ENCODE assay signal across 16 cellular contexts in genomic region chr1:91622586-91622985, GRCh38.
DNase-seq lines count a peak whose midpoint lies in the region; ATAC-seq and TF ChIP-seq lines count a peak whose summit lies in the region.
"Had no signal": no experiment of that assay in that cellular context is flagged by ENCODE, and none has a peak within 500 bp of the region (broad histone marks: within the 10 kb centered on the region; RNA-seq: fewer than 3 reads in every experiment).

No MANE protein-coding gene starts in this region.

- H2AFZ ChIP-seq in PC-9 (no peak overlapping the region), GM23248 (no peak overlapping the region)

- no peak overlapping the region for H3K27ac Mint-ChIP-seq in chondrocyte (ENCODE audit: unreplicated experiment)
- H3K27ac Mint-ChIP-seq: naive B cell; stimulated activated naive CD8-positive, alpha-beta T cell treated with anti-CD3 and anti-CD28 coated beads, Interleukin-15, amount 100 ng/mL, for 72 hours; T-helper 1 cell treated with Interleukin-12 subunit alpha and Interleukin-12 subunit beta and Interleukin-4 antibody, amounts not matched to agents 30 μg/mL and 1 μg/mL, for 36 hours had no signal

- no peak overlapping the region for H3K4me2 ChIP-seq in PC-9
- no peak overlapping the region for H3K4me2 ChIP-seq in GM23248 (ENCODE audit: unreplicated experiment)

- TF ChIP-seq CTCF in adrenal gland (IDR thresholded peaks at IDR 0.05) (no peak), fibroblast of pulmonary artery (IDR thresholded peaks at IDR 0.05; ENCODE audit: low read length, missing control alignments) (no peak), mucosa of descending colon (IDR thresholded peaks at IDR 0.05) (no peak), chondrocyte (IDR thresholded peaks at IDR 0.05) (no peak), PC-9 (conservative IDR thresholded peaks at IDR 0.05) (no peak)

- BruUV-seq in PC-9 (replicated peaks; lab: Mats Ljungman, UMichigan), result no TSS peak

- H3K4me3 ChIP-seq in adrenal gland, result no peak overlapping the region
- H3K4me3 ChIP-seq in fibroblast of pulmonary artery (replicated peaks; ENCODE audit: low read depth, low read length), result no peak overlapping the region
- H3K4me3 ChIP-seq in mucosa of descending colon, result no peak overlapping the region
- H3K4me3 ChIP-seq in PC-9, result no peak overlapping the region
- H3K4me3 ChIP-seq in GM23248, result no peak overlapping the region
- H3K4me3 ChIP-seq: skin epidermis had no signal

- CTCF ChIA-PET in PC-9 (lab: Charles Lee), result no interaction called here

- TF ChIP-seq POLR2A in adrenal gland (IDR thresholded peaks at IDR 0.05), result no peak

- POLR2A ChIA-PET in PC-9 (lab: Charles Lee; ENCODE audit: unreplicated experiment), result no interaction called here

- DNase-seq in adrenal gland (peak; percentile 86 to 96 (median 91)), fibroblast of pulmonary artery (ENCODE audit: low read depth) (peak; percentile 16), mucosa of descending colon (peak; percentile 33 to 59 (median 48)), superior temporal gyrus (ENCODE audit: extremely low spot score) (peak; percentile 71), chondrocyte (ENCODE audit: low spot score) (no peak), PC-9 (no peak), GM23248 (no peak), NCI-H69 (lab: John Stamatoyannopoulos, UW) (no peak)
- DNase-seq: foreskin fibroblast; kidney; naive B cell; NCI-H1417 treated with DMSO at 0.1 percent for 48 hours; NCI-H524 treated with DMSO at 0.1 percent for 48 hours; stimulated activated naive CD8-positive, alpha-beta T cell treated with anti-CD3 and anti-CD28 coated beads, Interleukin-15, amount 100 ng/mL, for 72 hours had no signal

- no peak overlapping the region for H3K9ac ChIP-seq in GM23248

- 30 to 41% (median 35%) methylated on average over 3 of the region's 3 CpGs for WGBS in adrenal gland, 4 donors
- 31 to 45% methylated on average over 3 of the region's 3 CpGs for WGBS in GM23248 (ENCODE audit: low coverage in 1 of 2, low lambda C conversion rate in 2 of 2, missing lambda C conversion rate in 2 of 2), 2 experiments

- peaks cover 3% of the 10 kb centered on the region for H3K9me3 Mint-ChIP-seq in chondrocyte (ENCODE audit: low read depth)
- H3K9me3 Mint-ChIP-seq: stimulated activated naive CD8-positive, alpha-beta T cell treated with anti-CD3 and anti-CD28 coated beads, Interleukin-15, amount 100 ng/mL, for 72 hours had no signal

- H3K27ac ChIP-seq in adrenal gland, result peak overlapping the region in 2 of 5 donors; percentile 1 to 56
- no peak overlapping the region for H3K27ac ChIP-seq in PC-9
- no peak overlapping the region for H3K27ac ChIP-seq in GM23248

- in situ Hi-C loops in GM23248 (cut with MboI), result no loop called here

- ATAC-seq in mucosa of descending colon, result no peak
- ATAC-seq: stimulated activated naive CD8-positive, alpha-beta T cell treated with anti-CD3 and anti-CD28 coated beads, Interleukin-15, amount 100 ng/mL, for 72 hours had no signal

- peaks cover 8% of the 10 kb centered on the region for H3K27me3 Mint-ChIP-seq in chondrocyte (ENCODE audit: low read depth)

- no peaks in the 10 kb centered on the region for H3K27me3 ChIP-seq in adrenal gland
- H3K27me3 ChIP-seq in PC-9 (ENCODE audit: insufficient read depth, low read depth), result no peaks in the 10 kb centered on the region
- H3K27me3 ChIP-seq in GM23248 (replicated peaks; ENCODE audit: insufficient read depth), result no peaks in the 10 kb centered on the region

- no peaks in the 10 kb centered on the region for H3K79me2 ChIP-seq in PC-9 (ENCODE audit: low read depth)
- H3K79me2 ChIP-seq in GM23248 (ENCODE audit: insufficient read depth), result no peaks in the 10 kb centered on the region

- intact Hi-C loops in adrenal gland (cut with DNase I) (no loop called here), mucosa of descending colon (cut with DNase I, micrococcal nuclease) (no loop called here), PC-9 (cut with micrococcal nuclease; ENCODE audit: unreplicated experiment) (no loop called here)

- H4K20me1 ChIP-seq in PC-9 (ENCODE audit: insufficient read depth), result no peaks in the 10 kb centered on the region
- no peaks in the 10 kb centered on the region for H4K20me1 ChIP-seq in GM23248 (ENCODE audit: insufficient read depth)

- H3K36me3 ChIP-seq in adrenal gland (replicated peaks in 1 of 2) (no peaks in the 10 kb centered on the region), mucosa of descending colon (ENCODE audit: low read depth) (no peaks in the 10 kb centered on the region), PC-9 (ENCODE audit: low read depth) (no peaks in the 10 kb centered on the region), GM23248 (ENCODE audit: low read depth) (no peaks in the 10 kb centered on the region)

- H3K36me3 Mint-ChIP-seq in chondrocyte (ENCODE audit: low read depth), result no peaks in the 10 kb centered on the region
- H3K36me3 Mint-ChIP-seq: naive B cell had no signal

- H3K4me1 ChIP-seq in adrenal gland (replicated peaks in 1 of 2), result peaks cover 3 to 26% of the 10 kb centered on the region in 2 donors
- no peaks in the 10 kb centered on the region for H3K4me1 ChIP-seq in mucosa of descending colon (ENCODE audit: low read depth)
- no peaks in the 10 kb centered on the region for H3K4me1 ChIP-seq in PC-9 (replicated peaks; ENCODE audit: insufficient read depth)
- peaks cover 8% of the 10 kb centered on the region; the same call in 1 of the 2 replicates for H3K4me1 ChIP-seq in GM23248 (ENCODE audit: insufficient read depth)

- H3K9me2 ChIP-seq in PC-9 (ENCODE audit: insufficient read depth) (no peaks in the 10 kb centered on the region), GM23248 (ENCODE audit: insufficient read depth) (no peaks in the 10 kb centered on the region)

- H3F3A ChIP-seq in PC-9 (ENCODE audit: insufficient read depth, low read depth), result no peaks in the 10 kb centered on the region
- 0 out of 2 replicates have a peak, but pooled peaks cover 7% of the 10 kb centered on the region for H3F3A ChIP-seq in GM23248 (ENCODE audit: insufficient read depth)

- peaks cover 6% of the 10 kb centered on the region for H3K4me1 Mint-ChIP-seq in chondrocyte (ENCODE audit: low read depth)
- H3K4me1 Mint-ChIP-seq: naive B cell; stimulated activated naive CD8-positive, alpha-beta T cell treated with anti-CD3 and anti-CD28 coated beads, Interleukin-15, amount 100 ng/mL, for 72 hours had no signal

- H3K9me3 ChIP-seq in adrenal gland (replicated peaks in 1 of 3) (no peaks in the 10 kb centered on the region), mucosa of descending colon (no peaks in the 10 kb centered on the region), PC-9 (ENCODE audit: insufficient read depth, low read depth) (0 out of 2 replicates have a peak, but pooled peaks cover 3% of the 10 kb centered on the region), GM23248 (ENCODE audit: low read depth) (no peaks in the 10 kb centered on the region)

- no peak overlapping the region for H3K4me3 Mint-ChIP-seq in chondrocyte (ENCODE audit: unreplicated experiment)
- H3K4me3 Mint-ChIP-seq: naive B cell; stimulated activated naive CD8-positive, alpha-beta T cell treated with anti-CD3 and anti-CD28 coated beads, Interleukin-15, amount 100 ng/mL, for 72 hours; T-helper 1 cell treated with Interleukin-12 subunit alpha and Interleukin-12 subunit beta and Interleukin-4 antibody, amounts not matched to agents 30 μg/mL and 1 μg/mL, for 36 hours had no signal

Comparison
In these comparisons a context has a peak if more than half of its experiments do, and no peak if none do; other contexts are left out.
1. DNase-seq: peak in adrenal gland (7 of 7), fibroblast of pulmonary artery (single experiment), mucosa of descending colon (3 of 3) and superior temporal gyrus (single experiment); none in chondrocyte (single experiment), PC-9 (0 of 2), GM23248 (single experiment) and NCI-H69 (single experiment).